8 cellular contexts compared by ENCODE assay signal in the genomic region with DNA sequence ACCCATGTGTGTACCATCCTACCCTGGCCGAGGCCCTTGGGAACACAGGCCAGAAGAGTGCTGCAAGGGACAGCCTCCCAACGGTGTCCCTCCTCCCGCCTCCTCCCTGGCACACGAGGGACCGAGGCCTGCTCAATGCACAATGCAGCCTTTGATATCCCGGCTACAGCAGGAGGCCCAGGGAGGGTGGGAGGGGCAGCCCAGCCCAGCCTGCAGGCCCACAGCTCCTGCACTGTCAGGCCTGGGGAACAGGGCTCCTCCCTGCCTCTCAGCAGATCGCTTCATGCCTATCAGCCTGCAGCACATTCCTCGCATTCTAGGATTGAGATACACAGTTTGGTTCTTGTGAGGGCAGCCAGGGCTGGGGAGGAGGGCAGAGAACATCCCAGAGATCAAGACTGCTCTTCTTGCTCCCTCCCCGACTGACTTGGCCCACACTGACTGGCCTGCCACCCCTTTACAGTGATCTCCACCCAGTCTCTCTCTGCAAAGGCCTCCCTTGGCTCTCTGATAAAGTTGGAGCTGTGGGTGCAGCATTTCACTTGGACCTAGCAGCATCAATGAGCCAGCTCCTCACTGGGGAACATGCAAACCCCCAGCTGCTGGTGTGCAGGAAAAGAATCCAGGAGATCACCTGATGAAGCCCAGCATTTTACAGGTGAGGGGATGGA. TPM values are rescaled to one million over a fixed set of nuclear protein-coding genes. Genes with fewer than 3 reads are reported as not detected.
DNase-seq lines count a peak whose midpoint lies in the region; ATAC-seq and TF ChIP-seq lines count a peak whose summit lies in the region.

TSS of gene SH3TC2 (minus strand) at position 46 of the 671 bp plus-strand sequence. CDS start at position 6, 40 bp downstream.

- CTCF ChIA-PET in Panc1 (lab: Charles Lee), result no interaction called here

- peak within 1 kb of the TSS; percentile 76 for H2AFZ ChIP-seq in ACC112 (ENCODE audit: low read length, unreplicated experiment)
- peak within 1 kb of the TSS; percentile 86 for H2AFZ ChIP-seq in fibroblast of lung (ENCODE audit: low read length)

- BruUV-seq in Panc1 (replicated peaks; lab: Mats Ljungman, UMichigan), result no TSS peak

- peak within 1 kb of the TSS; percentile 17 for H3K4me2 ChIP-seq in fibroblast of lung (ENCODE audit: extremely low read depth, insufficient read depth, low read length)

- H3K27ac ChIP-seq in ACC112 (ENCODE audit: low read depth, low read length), result peak within 1 kb of the TSS; percentile 81
- H3K27ac ChIP-seq in Panc1 (ENCODE audit: low read length), result no peak within 1 kb of the TSS; the same call in 1 of the 2 replicates
- peak within 1 kb of the TSS; percentile 51 for H3K27ac ChIP-seq in fibroblast of lung (ENCODE audit: insufficient read depth, low read length)

- H3K36me3 ChIP-seq in ACC112 (ENCODE audit: insufficient read depth, low read length) (no peaks in the 10 kb centered on the region), Panc1 (ENCODE audit: control insufficient read depth, insufficient read depth, low read length) (no peaks in the 10 kb centered on the region), fibroblast of lung (ENCODE audit: control insufficient read depth, insufficient read depth, low read length) (no peaks in the 10 kb centered on the region)

- POLR2A ChIA-PET in Panc1 (lab: Charles Lee), result no interaction called here

- H3K4me3 ChIP-seq in ACC112 (ENCODE audit: low read depth, low read length) (peak within 1 kb of the TSS; percentile 4; the same call in 1 of the 2 replicates), Panc1 (ENCODE audit: low read depth in 2 of 2, low read length in 2 of 2) (no peak within 1 kb of the TSS), fibroblast of lung (replicated peaks in 1 of 4; ENCODE audit: control extremely low read depth in 1 of 4, insufficient read depth in 1 of 4, low read depth in 3 of 4, low read length in 4 of 4) (no peak within 1 kb of the TSS)

- H3K4me1 ChIP-seq in ACC112 (ENCODE audit: control insufficient read depth, insufficient read depth, low read length, unreplicated experiment) (peaks cover 25% of the 10 kb centered on the region), Panc1 (ENCODE audit: control insufficient read depth, insufficient read depth, low read length) (peaks cover 7% of the 10 kb centered on the region; the same call in 1 of the 2 replicates), fibroblast of lung (ENCODE audit: control insufficient read depth, extremely low read depth, insufficient read depth, low read length) (peaks cover 13% of the 10 kb centered on the region)

- H3K79me2 ChIP-seq in ACC112 (ENCODE audit: control insufficient read depth, insufficient read depth, low read length, unreplicated experiment) (no peaks in the 10 kb centered on the region), fibroblast of lung (ENCODE audit: control insufficient read depth, insufficient read depth, low read length) (no peaks in the 10 kb centered on the region)

- H3K27me3 ChIP-seq in ACC112 (ENCODE audit: insufficient read depth, low read length), result no peaks in the 10 kb centered on the region
- no peaks in the 10 kb centered on the region for H3K27me3 ChIP-seq in Panc1 (ENCODE audit: control insufficient read depth, insufficient read depth, low read length)
- H3K27me3 ChIP-seq in fibroblast of lung (ENCODE audit: control insufficient read depth, insufficient read depth, low read length), result no peaks in the 10 kb centered on the region

- ATAC-seq in Panc1, result peak; percentile 80
- ATAC-seq in GM21723 (IDR thresholded peaks at IDR 0.05; ENCODE audit: unreplicated experiment), result no peak
- ATAC-seq in GM18907 (IDR thresholded peaks at IDR 0.05; ENCODE audit: unreplicated experiment), result no peak

- in situ Hi-C loops in Panc1 (cut with HindIII; ENCODE audit: low pct_unique_long_range_greater_than_20kb, low sequenced_read_pairs), result no loop called here

- no peaks in the 10 kb centered on the region for H3K9me3 ChIP-seq in Panc1 (ENCODE audit: control insufficient read depth, insufficient read depth, low read depth, low read length)
- no peaks in the 10 kb centered on the region for H3K9me3 ChIP-seq in fibroblast of lung (ENCODE audit: control insufficient read depth, insufficient read depth, low read depth, low read length)

- TF ChIP-seq CTCF in Panc1 (IDR thresholded peaks at IDR 0.05) (no peak), fibroblast of lung (conservative IDR thresholded peaks at IDR 0.05 in 1 of 2, IDR thresholded peaks at IDR 0.05 in 1 of 2; ENCODE audit: low read depth in 1 of 2, low read length in 2 of 2) (no peak)

- H3K9ac ChIP-seq in fibroblast of lung (ENCODE audit: insufficient read depth, low read length), result no peak within 1 kb of the TSS

- DNase-seq in Panc1 (ENCODE audit: low read depth, low spot score) (no peak), fibroblast of lung (ENCODE audit: low read depth in 2 of 2) (peak; percentile 31 to 57), mucosa of gallbladder (ENCODE audit: low spot score) (peak; percentile 55), mesenteric fat pad (ENCODE audit: low spot score) (no peak), NCI-H524 (lab: John Stamatoyannopoulos, UW) (no peak)

- intact Hi-C loops in Panc1 (cut with micrococcal nuclease; ENCODE audit: unreplicated experiment), result no loop called here

- no peaks in the 10 kb centered on the region for H4K20me1 ChIP-seq in fibroblast of lung (ENCODE audit: control insufficient read depth, extremely low read depth, insufficient read depth, low read length)

RNA-seq across cellular contexts. Expression of gene SH3TC2, which starts in this region (rescaled TPM):
- total RNA-seq in Panc1 (2021; ENCODE audit: unreplicated experiment) (0.33 TPM), fibroblast of lung (0.26 and 0.83 TPM in 2 replicates), mucosa of gallbladder (2.7 TPM), mesenteric fat pad (0.64 TPM)
- polyA plus RNA-seq in Panc1 (2012; ENCODE audit: insufficient read length), result not detected
- polyA plus RNA-seq in fibroblast of lung, result 1.4 and 3.2 TPM in 2 replicates
- 1.1 and 1.9 TPM in 2 replicates for polyA plus RNA-seq in fibroblast of lung (2012)
- 4.2 and 5.0 TPM in 2 replicates for polyA minus RNA-seq in fibroblast of lung (ENCODE audit: low replicate concordance)

Comparison
In these comparisons a context has a peak if more than half of its experiments do, and no peak if none do; other contexts are left out.
1. Peak in ATAC-seq in Panc1; RNA of the gene not detected or under 1 TPM.
2. DNase-seq: peak in fibroblast of lung (2 of 2) and mucosa of gallbladder (single experiment); none in Panc1 (single experiment), mesenteric fat pad (single experiment) and NCI-H524 (0 of 2).